ENCODE assay signal across 30 cellular contexts in the genomic region with DNA sequence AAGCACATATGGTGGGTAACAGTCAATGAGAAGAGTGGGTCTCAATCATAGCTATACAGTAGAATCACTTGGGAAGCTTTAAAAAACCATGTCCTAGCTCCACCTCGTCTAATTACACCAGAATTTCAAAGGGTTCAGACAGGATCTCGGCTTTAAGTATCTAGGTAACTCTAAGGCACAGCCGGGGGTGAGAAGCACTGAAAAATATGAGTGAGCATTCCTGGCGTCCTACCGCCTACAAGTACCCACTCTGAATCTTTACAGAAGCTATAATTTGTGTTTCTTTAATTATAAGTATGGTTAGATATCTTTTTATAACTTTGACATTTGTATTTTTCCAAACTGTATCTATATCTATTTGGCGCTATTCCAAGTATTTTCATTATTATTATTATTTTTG. TPM values are rescaled to one million over a fixed set of nuclear protein-coding genes. Genes with fewer than 3 reads are reported as not detected.
"Had no signal": no experiment of that assay in that cellular context is flagged by ENCODE, and none has a peak within 500 bp of the region (broad histone marks: within the 10 kb centered on the region; RNA-seq: fewer than 3 reads in every experiment).

No MANE protein-coding gene starts in this region.

- H3K4me1 ChIP-seq: lower lobe of right lung, neural progenitor cell, parathyroid adenoma, transverse colon, vagina had no signal

- H3K9ac ChIP-seq: neural progenitor cell, parathyroid adenoma had no signal

- H3K4me3 Mint-ChIP-seq: natural killer cell; nephron progenitor cell; neural progenitor cell; stimulated activated naive B cell treated with anti-CD40 and anti-IgM and Interleukin-4, amounts not matched to agents 10 μg/mL and 1 μg/mL and 100 μg/mL, for 72 hours had no signal

- H3K27me3 ChIP-seq: neural progenitor cell, neutrophil, stomach, testis, thyroid gland, transverse colon, upper lobe of left lung, vagina had no signal

- H3K9me3 Mint-ChIP-seq: natural killer cell; nephron progenitor cell; neural progenitor cell; stimulated activated naive B cell treated with anti-CD40 and anti-IgM and Interleukin-4, amounts not matched to agents 10 μg/mL and 1 μg/mL and 100 μg/mL, for 72 hours had no signal

- H3K9me3 ChIP-seq: lower lobe of right lung, neutrophil, stomach, testis, thyroid gland, transverse colon, upper lobe of left lung, vagina had no signal

- H3K27ac Mint-ChIP-seq: natural killer cell; nephron progenitor cell; neural progenitor cell; stimulated activated naive B cell treated with anti-CD40 and anti-IgM and Interleukin-4, amounts not matched to agents 10 μg/mL and 1 μg/mL and 100 μg/mL, for 72 hours had no signal

- H2AFZ ChIP-seq: neural progenitor cell, parathyroid adenoma had no signal

- H3K4me3 ChIP-seq: lower lobe of right lung, neural progenitor cell, skin epidermis, stomach, testis, thyroid gland, transverse colon, upper lobe of left lung, vagina had no signal

- H3K4me1 Mint-ChIP-seq: nephron progenitor cell, neural progenitor cell had no signal

- H3K27ac ChIP-seq: lower lobe of right lung, neutrophil, parathyroid adenoma, skin epidermis, stomach, testis, thyroid gland, transverse colon, upper lobe of left lung, vagina had no signal

- H3K27me3 Mint-ChIP-seq: stimulated activated naive B cell treated with anti-CD40 and anti-IgM and Interleukin-4, amounts not matched to agents 10 μg/mL and 1 μg/mL and 100 μg/mL, for 72 hours had no signal

- ATAC-seq: left cardiac atrium; left lobe of liver; lower lobe of right lung; natural killer cell; right cardiac atrium; sciatic nerve; stimulated activated naive B cell treated with anti-CD40 and anti-IgM and Interleukin-4, amounts not matched to agents 10 μg/mL and 1 μg/mL and 100 μg/mL, for 72 hours; stimulated activated naive CD8-positive, alpha-beta T cell treated with anti-CD3 and anti-CD28 coated beads, Interleukin-15, Interleukin-2, amounts not matched to agents 100 U/mL and 50 U/mL, for 24 hours had no signal

- FAIRE-seq: keratinocyte had no signal

- DNase-seq: hippocampal formation; kidney glomerular epithelial cell; left cardiac atrium; lower lobe of right lung; mammary epithelial cell; mesenchymal stem cell; natural killer cell; nephron progenitor cell; occipital lobe; retina; right cardiac atrium; stimulated activated CD4-positive, alpha-beta T cell treated with anti-CD3 and anti-CD28 coated beads, Interleukin-12 subunit alpha, Interleukin-12 subunit beta, amount 100 ng/mL, for 4 hours; stimulated activated CD4-positive, alpha-beta T cell treated with anti-CD3 and anti-CD28 coated beads, Interleukin-15, amount 100 ng/mL, for 24 hours; stimulated activated CD4-positive, alpha-beta T cell treated with anti-CD3 and anti-CD28 coated beads, Interleukin-2, amount 100 ng/mL, for 24 hours; stimulated activated CD4-positive, alpha-beta T cell treated with anti-CD3 and anti-CD28 coated beads, Interleukin-4, amount 100 ng/mL, for 1 hour; stimulated activated naive B cell treated with anti-CD40 and anti-IgM and Interleukin-4, amounts not matched to agents 10 μg/mL and 1 μg/mL and 100 μg/mL, for 72 hours; stimulated activated naive CD8-positive, alpha-beta T cell treated with anti-CD3 and anti-CD28 coated beads, Interleukin-15, Interleukin-2, amounts not matched to agents 100 U/mL and 50 U/mL, for 24 hours; stomach; testis; thyroid gland; transverse colon; upper lobe of left lung had no signal

- H3K4me2 ChIP-seq: neural progenitor cell had no signal

RNA-seq across cellular contexts. Expression of gene C5orf34, which starts 25.8 kb away (rescaled TPM):
- total RNA-seq: vagina had no signal
